8 cellular contexts compared by ENCODE assay signal in genomic region chr14:103527408-103528157, GRCh38. TPM values are rescaled to one million over a fixed set of nuclear protein-coding genes. Genes with fewer than 3 reads are reported as not detected.
A peak's percentile ranks its signal among the peaks of the same experiment; 100 is the strongest.
DNase-seq lines count a peak whose midpoint lies in the region; ATAC-seq and TF ChIP-seq lines count a peak whose summit lies in the region.

No MANE protein-coding gene starts in this region.

- peaks cover 14% of the 10 kb centered on the region for H3K79me1 ChIP-seq in neuronal stem cell (ENCODE audit: low read depth, low read length)

- peak overlapping the region; percentile 27 for H2AK5ac ChIP-seq in neuronal stem cell (ENCODE audit: low read depth, low read length)

- H3K9me3 Mint-ChIP-seq in chondrocyte (ENCODE audit: low read depth), result no peaks in the 10 kb centered on the region

- H3K27ac ChIP-seq in neuronal stem cell (replicated peaks; ENCODE audit: low read length), result no peak overlapping the region

- H3K23ac ChIP-seq in neuronal stem cell (ENCODE audit: low read depth, low read length, poor library complexity), result peak overlapping the region; percentile 61

- H2BK120ac ChIP-seq in neuronal stem cell (ENCODE audit: low read depth, low read length), result no peak overlapping the region

- H3K27me3 ChIP-seq in neuronal stem cell (ENCODE audit: control insufficient read depth in 3 of 3, insufficient read depth in 3 of 3, low read depth in 1 of 3, low read length in 3 of 3), result peaks cover 0 to 18% (median 2%) of the 10 kb centered on the region in 3 experiments

- H3K36me3 ChIP-seq in neuronal stem cell (replicated peaks in 1 of 2; ENCODE audit: control insufficient read depth in 2 of 2, insufficient read depth in 2 of 2, low read length in 2 of 2), result peaks cover 0 to 16% of the 10 kb centered on the region in 2 donors

- peak overlapping the region; percentile 65 for H3K9ac ChIP-seq in neuronal stem cell (ENCODE audit: low read depth, low read length, poor library complexity)

- H3K4me3 Mint-ChIP-seq in chondrocyte (ENCODE audit: unreplicated experiment), result peak overlapping the region; percentile 92

- peaks cover 21 to 39% of the 10 kb centered on the region in 2 donors for H3K4me1 ChIP-seq in neuronal stem cell (ENCODE audit: control insufficient read depth in 2 of 2, insufficient read depth in 1 of 2, low read depth in 1 of 2, low read length in 2 of 2)

- H4K91ac ChIP-seq in neuronal stem cell (ENCODE audit: low read depth, low read length, poor library complexity), result no peak overlapping the region

- no peaks in the 10 kb centered on the region for H3K9me3 ChIP-seq in neuronal stem cell (replicated peaks in 1 of 2; ENCODE audit: control insufficient read depth in 2 of 2, insufficient read depth in 1 of 2, low read depth in 1 of 2, low read length in 2 of 2)

- H3K4me3 ChIP-seq in neuronal stem cell (ENCODE audit: low read length in 2 of 2), result peak overlapping the region in 1 of 2 donors; percentile 98

- peak overlapping the region; percentile 71 for H2BK15ac ChIP-seq in neuronal stem cell (ENCODE audit: low read length)

- no peak overlapping the region for H3K4me2 ChIP-seq in neuronal stem cell (ENCODE audit: insufficient read depth, low read length, poor library complexity, severe bottlenecking)

- H3K36me3 Mint-ChIP-seq in chondrocyte (ENCODE audit: low read depth), result no peaks in the 10 kb centered on the region

- no CpG with 5 or more reads among the region's 14 CpGs for WGBS in neuronal stem cell (ENCODE audit: extremely low coverage in 2 of 2, insufficient read length in 2 of 2, insufficient replicate concordance in 1 of 2), 2 donors

- H3K27me3 Mint-ChIP-seq in chondrocyte (ENCODE audit: low read depth), result no peaks in the 10 kb centered on the region

- no peak overlapping the region for H2AFZ ChIP-seq in neuronal stem cell (ENCODE audit: low read length)

- H2BK12ac ChIP-seq in neuronal stem cell (ENCODE audit: low read length), result peak overlapping the region; percentile 63

- H3K14ac ChIP-seq in neuronal stem cell (ENCODE audit: low read length), result no peak overlapping the region

- no peak for TF ChIP-seq CTCF in chondrocyte (IDR thresholded peaks at IDR 0.05)

- peak overlapping the region; percentile 98 for H3K27ac Mint-ChIP-seq in chondrocyte (ENCODE audit: unreplicated experiment)

- peaks cover 49% of the 10 kb centered on the region for H3K4me1 Mint-ChIP-seq in chondrocyte (ENCODE audit: low read depth)

- H4K8ac ChIP-seq in neuronal stem cell (ENCODE audit: low read depth, low read length), result no peak overlapping the region

- DNase-seq in ELF-1 (ENCODE audit: low read depth, low spot score) (peak; percentile 3), M059J (ENCODE audit: low read depth) (peak; percentile 80), chondrocyte (ENCODE audit: low spot score) (no peak), neuronal stem cell (ENCODE audit: low spot score) (no peak), SKM-1 treated with dmso at 0.1 percent for 144 hours (lab: John Stamatoyannopoulos, UW; ENCODE audit: unreplicated experiment) (no peak), NCI-H446 treated with DMSO at 0.1 percent for 48 hours (lab: John Stamatoyannopoulos, UW) (no peak)
- no peak for DNase-seq in NK-92 treated with Interleukin-12 subunit alpha and Interleukin-12 subunit beta, amount 100 ng/mL, for 24 hours (lab: John Stamatoyannopoulos, UW)

- H3K18ac ChIP-seq in neuronal stem cell (ENCODE audit: low read length), result no peak overlapping the region

- H3K4ac ChIP-seq in neuronal stem cell (ENCODE audit: low read length), result no peak overlapping the region

- peak; percentile 86 for ATAC-seq in GM19463 (IDR thresholded peaks at IDR 0.05; ENCODE audit: unreplicated experiment)

- H2BK5ac ChIP-seq in neuronal stem cell (ENCODE audit: low read length), result no peak overlapping the region

RNA-seq across cellular contexts. Expression of gene TRMT61A, which starts 1.4 kb away (rescaled TPM):
- total RNA-seq in M059J (2014; rRNA removed; shearing (Covaris generic)), result 4.8 and 8.1 TPM in 2 replicates
- total RNA-seq in chondrocyte, result 9.9 to 10.3 TPM (median 10.0 TPM) in 3 replicates
- 2.1 TPM for polyA plus RNA-seq in neuronal stem cell (2013, experiment 1 of 2)
- 2.2 TPM for polyA plus RNA-seq in neuronal stem cell (2013, experiment 2 of 2)

RNA-seq across cellular contexts. Expression of gene CKB, which starts 5.0 kb away (rescaled TPM):
- total RNA-seq in M059J (2014; rRNA removed; shearing (Covaris generic)), result 42.2 and 63.3 TPM in 2 replicates
- total RNA-seq in chondrocyte, result 81.0 to 141 TPM (median 139 TPM) in 3 replicates
- polyA plus RNA-seq in neuronal stem cell (2013, experiment 1 of 2), result 418 TPM
- polyA plus RNA-seq in neuronal stem cell (2013, experiment 2 of 2), result 412 TPM

RNA-seq across cellular contexts. Expression of gene BAG5, which starts 34.9 kb away (rescaled TPM):
- 18.6 and 22.6 TPM in 2 replicates for total RNA-seq in M059J (2014; rRNA removed; shearing (Covaris generic))
- total RNA-seq in chondrocyte, result 22.6 to 25.7 TPM (median 23.2 TPM) in 3 replicates
- 11.7 TPM for polyA plus RNA-seq in neuronal stem cell (2013, experiment 1 of 2)
- 11.8 TPM for polyA plus RNA-seq in neuronal stem cell (2013, experiment 2 of 2)

RNA-seq across cellular contexts. Expression of gene COA8, which starts 35.2 kb away (rescaled TPM):
- 17.7 and 30.7 TPM in 2 replicates for total RNA-seq in M059J (2014; rRNA removed; shearing (Covaris generic))
- 39.1 to 51.9 TPM (median 50.7 TPM) in 3 replicates for total RNA-seq in chondrocyte
- 45.8 TPM for polyA plus RNA-seq in neuronal stem cell (2013, experiment 1 of 2)
- 47.5 TPM for polyA plus RNA-seq in neuronal stem cell (2013, experiment 2 of 2)

Comparison
In these comparisons a context has a peak if more than half of its experiments do, and no peak if none do; other contexts are left out.
1. DNase-seq: peak in ELF-1 (single experiment) and M059J (single experiment); none in chondrocyte (single experiment), neuronal stem cell (single experiment), SKM-1 treated with dmso at 0.1 percent for 144 hours (single experiment), NCI-H446 treated with DMSO at 0.1 percent for 48 hours (single experiment) and NK-92 treated with Interleukin-12 subunit alpha and Interleukin-12 subunit beta, amount 100 ng/mL, for 24 hours (single experiment).